Comparison of ENCODE assay signal across 10 cellular contexts in genomic region chr5:119332978-119333401, GRCh38. TPM values are rescaled to one million over a fixed set of nuclear protein-coding genes. Genes with fewer than 3 reads are reported as not detected.
DNase-seq lines count a peak whose midpoint lies in the region; ATAC-seq and TF ChIP-seq lines count a peak whose summit lies in the region.
"Had no signal": no experiment of that assay in that cellular context is flagged by ENCODE, and none has a peak within 500 bp of the region (broad histone marks: within the 10 kb centered on the region; RNA-seq: fewer than 3 reads in every experiment).

No MANE protein-coding gene starts in this region.

- DNase-seq in NOMO-1 treated with DMSO at 0.1 percent for 48 hours (lab: John Stamatoyannopoulos, UW; ENCODE audit: unreplicated experiment) = peak; percentile 51
- no peak for DNase-seq in NOMO-1 treated with dmso at 0.1 percent for 144 hours (lab: John Stamatoyannopoulos, UW; ENCODE audit: unreplicated experiment)
- DNase-seq in RPMI8226 = peak; percentile 44
- DNase-seq in smooth muscle cell (lab: John Stamatoyannopoulos, UW; ENCODE audit: unreplicated experiment) = no peak
- no peak for DNase-seq in Caco-2
- DNase-seq in NCI-H1105 (lab: John Stamatoyannopoulos, UW) = no peak
- DNase-seq: 8988T; activated CD4-positive, alpha-beta T cell treated with anti-CD3 and anti-CD28 coated beads, Interleukin-2, amount 50 U/mL, for 48 hours had no signal

- intact Hi-C loops in Caco-2 (cut with micrococcal nuclease; ENCODE audit: unreplicated experiment) = no loop called here

- no peaks in the 10 kb centered on the region for H3K27me3 Mint-ChIP-seq in Caco-2 (ENCODE audit: insufficient read depth, unreplicated experiment)

- no peak overlapping the region for H3K4me3 ChIP-seq in smooth muscle cell
- no peak overlapping the region for H3K4me3 ChIP-seq in Caco-2 (ENCODE audit: low read depth, low read length)

- H3K9ac ChIP-seq in smooth muscle cell (ENCODE audit: low read depth) = no peak overlapping the region

- TF ChIP-seq CTCF in smooth muscle cell (IDR thresholded peaks at IDR 0.05; ENCODE audit: borderline replicate concordance, insufficient read depth, poor library complexity, severe bottlenecking) = no peak
- no peak for TF ChIP-seq CTCF in Caco-2 (IDR thresholded peaks at IDR 0.05; ENCODE audit: insufficient read depth in 1 of 2, low read depth in 1 of 2, low read length in 1 of 2, severe bottlenecking in 1 of 2, unreplicated experiment in 1 of 2)

- H3K9me3 Mint-ChIP-seq in Caco-2 (ENCODE audit: unreplicated experiment) = no peaks in the 10 kb centered on the region

- WGBS in smooth muscle cell (ENCODE audit: low lambda C conversion rate) = 84% methylated on average over 4 of the region's 4 CpGs

- H2AFZ ChIP-seq in smooth muscle cell (ENCODE audit: low read depth) = no peak overlapping the region

- H4K20me1 ChIP-seq in smooth muscle cell (ENCODE audit: low read depth) = peaks cover 5% of the 10 kb centered on the region

- H3K36me3 ChIP-seq in smooth muscle cell (ENCODE audit: low read depth) = no peaks in the 10 kb centered on the region
- no peaks in the 10 kb centered on the region for H3K36me3 ChIP-seq in Caco-2 (ENCODE audit: control insufficient read depth, insufficient read depth, low read length)

- peaks cover 57% of the 10 kb centered on the region for H3K79me2 ChIP-seq in smooth muscle cell (ENCODE audit: low read depth)

- H3K4me1 ChIP-seq in smooth muscle cell (ENCODE audit: low read depth) (peaks cover 19% of the 10 kb centered on the region), Caco-2 (peaks cover 5% of the 10 kb centered on the region)

- H3F3A ChIP-seq in smooth muscle cell (ENCODE audit: low read depth) = peaks cover 22% of the 10 kb centered on the region

- H3K4me1 Mint-ChIP-seq in Caco-2 (ENCODE audit: low read depth, unreplicated experiment) = peaks cover 24% of the 10 kb centered on the region

- no TSS peak for BruUV-seq in Caco-2 (replicated peaks; lab: Mats Ljungman, UMichigan)

- H3K27me3 ChIP-seq in smooth muscle cell (ENCODE audit: low read depth) (no peaks in the 10 kb centered on the region), Caco-2 (replicated peaks; ENCODE audit: control insufficient read depth, insufficient read depth, low read length) (no peaks in the 10 kb centered on the region)

- H3K36me3 Mint-ChIP-seq in Caco-2 (ENCODE audit: insufficient read depth, unreplicated experiment) = no peaks in the 10 kb centered on the region

- H3K4me2 ChIP-seq in smooth muscle cell = peak overlapping the region; percentile 76

- CTCF ChIA-PET in Caco-2 (lab: Charles Lee) = interaction anchor here (1.2 kb wide), 1 partner anchor 65 kb away, joined by 3 read pairs; no protein-coding TSS in a partner anchor

- POLR2A ChIA-PET in Caco-2 (lab: Charles Lee) = no interaction called here

- H3K27ac ChIP-seq in smooth muscle cell (ENCODE audit: low read depth) = peak overlapping the region; percentile 97

- no peak overlapping the region for H3K4me3 Mint-ChIP-seq in Caco-2 (ENCODE audit: unreplicated experiment)

- ATAC-seq in HG02642 (IDR thresholded peaks at IDR 0.05; ENCODE audit: poor library complexity, unreplicated experiment) (peak; percentile 24), GM19467 (IDR thresholded peaks at IDR 0.05; ENCODE audit: unreplicated experiment) (no peak)

- no peak overlapping the region for H3K27ac Mint-ChIP-seq in Caco-2 (ENCODE audit: unreplicated experiment)

- H3K9me3 ChIP-seq in smooth muscle cell (replicated peaks; ENCODE audit: low read depth) (no peaks in the 10 kb centered on the region), Caco-2 (no peaks in the 10 kb centered on the region)

RNA-seq across cellular contexts. Expression of gene TNFAIP8, which starts 22.8 kb away (rescaled TPM):
- total RNA-seq in smooth muscle cell = 81.2 and 85.1 TPM in 2 replicates
- polyA plus RNA-seq in smooth muscle cell = 15.7 and 34.2 TPM in 2 replicates
- 7.4 and 8.8 TPM in 2 replicates for total RNA-seq in Caco-2 (2022)

Comparison
In these comparisons a context has a peak if more than half of its experiments do, and no peak if none do; other contexts are left out.
1. DNase-seq: peak in NOMO-1 treated with DMSO at 0.1 percent for 48 hours (single experiment) and RPMI8226 (single experiment); none in NOMO-1 treated with dmso at 0.1 percent for 144 hours (single experiment), smooth muscle cell (single experiment), Caco-2 (0 of 2) and NCI-H1105 (single experiment).